1 cellular context compared by ENCODE assay signal in the genomic region with DNA sequence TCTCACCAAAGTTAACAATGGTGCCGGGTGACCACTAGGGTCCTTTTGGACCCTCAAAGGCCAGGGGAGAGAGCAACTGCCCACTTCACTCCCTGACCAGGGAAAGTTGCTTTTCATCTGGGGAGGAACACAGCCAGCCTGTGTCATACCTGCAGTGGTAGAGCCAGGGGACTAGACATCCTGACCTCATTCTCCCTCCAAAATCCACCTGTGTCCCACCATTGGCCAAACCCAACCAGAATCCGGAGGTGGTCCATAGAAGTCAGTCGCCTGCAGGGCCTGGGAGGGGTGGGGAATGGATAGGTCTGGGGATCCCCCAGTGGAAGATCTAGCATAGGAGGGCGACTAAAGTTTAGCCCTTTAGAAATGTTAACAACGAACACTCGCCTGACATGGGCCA.
TF ChIP-seq lines count a peak whose summit lies in the region.

No MANE protein-coding gene starts in this region.

TF ChIP-seq in H1, 55 proteins besides CTCF, POLR2A, EP300 and RAD21:
- no peak for TF ChIP-seq TAF7 (optimal IDR thresholded peaks at IDR 0.05; ENCODE audit: borderline replicate concordance, low read depth, low read length)
- 0 out of 2 replicates have a peak, but pooled peaks have one; percentile 38 for TF ChIP-seq POLR2AphosphoS5 (IDR thresholded peaks at IDR 0.05; ENCODE audit: low read depth, low read length)
- TF ChIP-seq CEBPB (IDR thresholded peaks at IDR 0.05; ENCODE audit: low read depth, low read length) = no peak
- TF ChIP-seq, protein P1, sequence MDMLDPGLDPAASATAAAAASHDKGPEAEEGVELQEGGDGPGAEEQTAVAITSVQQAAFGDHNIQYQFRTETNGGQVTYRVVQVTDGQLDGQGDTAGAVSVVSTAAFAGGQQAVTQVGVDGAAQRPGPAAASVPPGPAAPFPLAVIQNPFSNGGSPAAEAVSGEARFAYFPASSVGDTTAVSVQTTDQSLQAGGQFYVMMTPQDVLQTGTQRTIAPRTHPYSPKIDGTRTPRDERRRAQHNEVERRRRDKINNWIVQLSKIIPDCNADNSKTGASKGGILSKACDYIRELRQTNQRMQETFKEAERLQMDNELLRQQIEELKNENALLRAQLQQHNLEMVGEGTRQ (IDR thresholded peaks at IDR 0.05; ENCODE audit: low read length) = no peak
